2 cellular contexts compared by ENCODE assay signal in the genomic region with DNA sequence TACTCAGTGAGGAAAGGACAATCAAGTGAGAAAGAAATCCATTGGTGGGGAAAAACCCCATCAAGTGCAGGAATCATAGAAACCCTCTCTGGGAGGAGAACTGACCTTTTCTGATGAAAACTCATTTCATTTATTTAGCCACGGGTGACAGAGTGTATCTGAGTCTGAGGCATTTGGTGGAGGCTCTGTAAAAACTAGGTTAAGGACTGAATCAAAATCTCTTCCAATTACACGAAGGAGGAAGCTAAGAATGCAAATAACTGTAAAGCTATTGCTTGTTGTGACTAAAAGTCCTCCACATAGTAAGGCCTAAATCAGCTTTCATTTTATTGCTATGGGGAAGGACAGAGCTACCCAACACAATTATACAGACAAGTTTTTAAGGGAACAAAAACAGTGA.
TF ChIP-seq lines count a peak whose summit lies in the region.

No MANE protein-coding gene starts in this region.

TF ChIP-seq in SK-N-SH, 30 proteins besides CTCF, POLR2A, EP300 and RAD21:
- TF ChIP-seq, protein P1, sequence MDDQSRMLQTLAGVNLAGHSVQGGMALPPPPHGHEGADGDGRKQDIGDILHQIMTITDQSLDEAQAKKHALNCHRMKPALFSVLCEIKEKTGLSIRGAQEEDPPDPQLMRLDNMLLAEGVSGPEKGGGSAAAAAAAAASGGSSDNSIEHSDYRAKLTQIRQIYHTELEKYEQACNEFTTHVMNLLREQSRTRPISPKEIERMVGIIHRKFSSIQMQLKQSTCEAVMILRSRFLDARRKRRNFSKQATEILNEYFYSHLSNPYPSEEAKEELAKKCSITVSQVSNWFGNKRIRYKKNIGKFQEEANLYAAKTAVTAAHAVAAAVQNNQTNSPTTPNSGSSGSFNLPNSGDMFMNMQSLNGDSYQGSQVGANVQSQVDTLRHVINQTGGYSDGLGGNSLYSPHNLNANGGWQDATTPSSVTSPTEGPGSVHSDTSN (IDR thresholded peaks at IDR 0.05): no peak
- TF ChIP-seq GATA2 (CRISPR knock-in tag; IDR thresholded peaks at IDR 0.05) (no peak), TCF12 (IDR thresholded peaks at IDR 0.05) (no peak), FOXM1 (IDR thresholded peaks at IDR 0.05; ENCODE audit: low read depth) (no peak), RFX5 (IDR thresholded peaks at IDR 0.05; ENCODE audit: low read length) (no peak), CHD2 (IDR thresholded peaks at IDR 0.05; ENCODE audit: low read length, partially characterized antibody) (no peak), FOXJ3 (CRISPR knock-in tag; IDR thresholded peaks at IDR 0.05) (no peak), EZH2phosphoT487 (IDR thresholded peaks at IDR 0.05; ENCODE audit: borderline replicate concordance, low read depth) (no peak)
- TF ChIP-seq, protein P2, sequence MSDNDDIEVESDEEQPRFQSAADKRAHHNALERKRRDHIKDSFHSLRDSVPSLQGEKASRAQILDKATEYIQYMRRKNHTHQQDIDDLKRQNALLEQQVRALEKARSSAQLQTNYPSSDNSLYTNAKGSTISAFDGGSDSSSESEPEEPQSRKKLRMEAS (IDR thresholded peaks at IDR 0.05; ENCODE audit: low read depth): no peak
- TF ChIP-seq, protein P3, sequence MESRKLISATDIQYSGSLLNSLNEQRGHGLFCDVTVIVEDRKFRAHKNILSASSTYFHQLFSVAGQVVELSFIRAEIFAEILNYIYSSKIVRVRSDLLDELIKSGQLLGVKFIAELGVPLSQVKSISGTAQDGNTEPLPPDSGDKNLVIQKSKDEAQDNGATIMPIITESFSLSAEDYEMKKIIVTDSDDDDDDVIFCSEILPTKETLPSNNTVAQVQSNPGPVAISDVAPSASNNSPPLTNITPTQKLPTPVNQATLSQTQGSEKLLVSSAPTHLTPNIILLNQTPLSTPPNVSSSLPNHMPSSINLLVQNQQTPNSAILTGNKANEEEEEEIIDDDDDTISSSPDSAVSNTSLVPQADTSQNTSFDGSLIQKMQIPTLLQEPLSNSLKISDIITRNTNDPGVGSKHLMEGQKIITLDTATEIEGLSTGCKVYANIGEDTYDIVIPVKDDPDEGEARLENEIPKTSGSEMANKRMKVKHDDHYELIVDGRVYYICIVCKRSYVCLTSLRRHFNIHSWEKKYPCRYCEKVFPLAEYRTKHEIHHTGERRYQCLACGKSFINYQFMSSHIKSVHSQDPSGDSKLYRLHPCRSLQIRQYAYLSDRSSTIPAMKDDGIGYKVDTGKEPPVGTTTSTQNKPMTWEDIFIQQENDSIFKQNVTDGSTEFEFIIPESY (IDR thresholded peaks at IDR 0.05; ENCODE audit: borderline replicate concordance, low read depth): no peak

TF ChIP-seq in SK-N-SH treated with all-trans-retinoic acid at 6 μM for 48 hours, 23 proteins besides CTCF, POLR2A, EP300 and RAD21:
- TF ChIP-seq ZNF565 (CRISPR knock-in tag; conservative IDR thresholded peaks at IDR 0.05; ENCODE audit: low read depth) (no peak), ISL1 (CRISPR knock-in tag; IDR thresholded peaks at IDR 0.05) (no peak), TCF4 (CRISPR knock-in tag; IDR thresholded peaks at IDR 0.05; ENCODE audit: borderline replicate concordance) (no peak), ARNTL (CRISPR knock-in tag; IDR thresholded peaks at IDR 0.05; ENCODE audit: borderline replicate concordance, low read depth) (no peak), OSR1 (CRISPR knock-in tag; IDR thresholded peaks at IDR 0.05) (no peak), RARB (CRISPR knock-in tag; IDR thresholded peaks at IDR 0.05) (no peak), ZNF70 (CRISPR knock-in tag; IDR thresholded peaks at IDR 0.05) (no peak), ESRRG (CRISPR knock-in tag; IDR thresholded peaks at IDR 0.05) (no peak), ZFP3 (CRISPR knock-in tag; IDR thresholded peaks at IDR 0.05) (no peak), PPARA (CRISPR knock-in tag; IDR thresholded peaks at IDR 0.05; ENCODE audit: borderline replicate concordance) (no peak), GLIS3 (CRISPR knock-in tag; IDR thresholded peaks at IDR 0.05) (no peak), BACH2 (CRISPR knock-in tag; IDR thresholded peaks at IDR 0.05; ENCODE audit: borderline replicate concordance) (no peak)
- TF ChIP-seq, protein P4, sequence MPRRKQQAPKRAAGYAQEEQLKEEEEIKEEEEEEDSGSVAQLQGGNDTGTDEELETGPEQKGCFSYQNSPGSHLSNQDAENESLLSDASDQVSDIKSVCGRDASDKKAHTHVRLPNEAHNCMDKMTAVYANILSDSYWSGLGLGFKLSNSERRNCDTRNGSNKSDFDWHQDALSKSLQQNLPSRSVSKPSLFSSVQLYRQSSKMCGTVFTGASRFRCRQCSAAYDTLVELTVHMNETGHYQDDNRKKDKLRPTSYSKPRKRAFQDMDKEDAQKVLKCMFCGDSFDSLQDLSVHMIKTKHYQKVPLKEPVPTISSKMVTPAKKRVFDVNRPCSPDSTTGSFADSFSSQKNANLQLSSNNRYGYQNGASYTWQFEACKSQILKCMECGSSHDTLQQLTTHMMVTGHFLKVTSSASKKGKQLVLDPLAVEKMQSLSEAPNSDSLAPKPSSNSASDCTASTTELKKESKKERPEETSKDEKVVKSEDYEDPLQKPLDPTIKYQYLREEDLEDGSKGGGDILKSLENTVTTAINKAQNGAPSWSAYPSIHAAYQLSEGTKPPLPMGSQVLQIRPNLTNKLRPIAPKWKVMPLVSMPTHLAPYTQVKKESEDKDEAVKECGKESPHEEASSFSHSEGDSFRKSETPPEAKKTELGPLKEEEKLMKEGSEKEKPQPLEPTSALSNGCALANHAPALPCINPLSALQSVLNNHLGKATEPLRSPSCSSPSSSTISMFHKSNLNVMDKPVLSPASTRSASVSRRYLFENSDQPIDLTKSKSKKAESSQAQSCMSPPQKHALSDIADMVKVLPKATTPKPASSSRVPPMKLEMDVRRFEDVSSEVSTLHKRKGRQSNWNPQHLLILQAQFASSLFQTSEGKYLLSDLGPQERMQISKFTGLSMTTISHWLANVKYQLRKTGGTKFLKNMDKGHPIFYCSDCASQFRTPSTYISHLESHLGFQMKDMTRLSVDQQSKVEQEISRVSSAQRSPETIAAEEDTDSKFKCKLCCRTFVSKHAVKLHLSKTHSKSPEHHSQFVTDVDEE (CRISPR knock-in tag; IDR thresholded peaks at IDR 0.05): no peak
- TF ChIP-seq, protein P5, sequence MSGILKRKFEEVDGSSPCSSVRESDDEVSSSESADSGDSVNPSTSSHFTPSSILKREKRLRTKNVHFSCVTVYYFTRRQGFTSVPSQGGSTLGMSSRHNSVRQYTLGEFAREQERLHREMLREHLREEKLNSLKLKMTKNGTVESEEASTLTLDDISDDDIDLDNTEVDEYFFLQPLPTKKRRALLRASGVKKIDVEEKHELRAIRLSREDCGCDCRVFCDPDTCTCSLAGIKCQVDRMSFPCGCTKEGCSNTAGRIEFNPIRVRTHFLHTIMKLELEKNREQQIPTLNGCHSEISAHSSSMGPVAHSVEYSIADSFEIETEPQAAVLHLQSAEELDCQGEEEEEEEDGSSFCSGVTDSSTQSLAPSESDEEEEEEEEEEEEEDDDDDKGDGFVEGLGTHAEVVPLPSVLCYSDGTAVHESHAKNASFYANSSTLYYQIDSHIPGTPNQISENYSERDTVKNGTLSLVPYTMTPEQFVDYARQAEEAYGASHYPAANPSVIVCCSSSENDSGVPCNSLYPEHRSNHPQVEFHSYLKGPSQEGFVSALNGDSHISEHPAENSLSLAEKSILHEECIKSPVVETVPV (CRISPR knock-in tag; IDR thresholded peaks at IDR 0.05): no peak
- TF ChIP-seq, protein P6, sequence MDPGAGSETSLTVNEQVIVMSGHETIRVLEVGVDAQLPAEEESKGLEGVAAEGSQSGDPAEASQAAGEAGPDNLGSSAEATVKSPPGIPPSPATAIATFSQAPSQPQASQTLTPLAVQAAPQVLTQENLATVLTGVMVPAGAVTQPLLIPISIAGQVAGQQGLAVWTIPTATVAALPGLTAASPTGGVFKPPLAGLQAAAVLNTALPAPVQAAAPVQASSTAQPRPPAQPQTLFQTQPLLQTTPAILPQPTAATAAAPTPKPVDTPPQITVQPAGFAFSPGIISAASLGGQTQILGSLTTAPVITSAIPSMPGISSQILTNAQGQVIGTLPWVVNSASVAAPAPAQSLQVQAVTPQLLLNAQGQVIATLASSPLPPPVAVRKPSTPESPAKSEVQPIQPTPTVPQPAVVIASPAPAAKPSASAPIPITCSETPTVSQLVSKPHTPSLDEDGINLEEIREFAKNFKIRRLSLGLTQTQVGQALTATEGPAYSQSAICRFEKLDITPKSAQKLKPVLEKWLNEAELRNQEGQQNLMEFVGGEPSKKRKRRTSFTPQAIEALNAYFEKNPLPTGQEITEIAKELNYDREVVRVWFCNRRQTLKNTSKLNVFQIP (CRISPR knock-in tag; IDR thresholded peaks at IDR 0.05; ENCODE audit: borderline replicate concordance, low read depth): no peak
- TF ChIP-seq, protein P7, sequence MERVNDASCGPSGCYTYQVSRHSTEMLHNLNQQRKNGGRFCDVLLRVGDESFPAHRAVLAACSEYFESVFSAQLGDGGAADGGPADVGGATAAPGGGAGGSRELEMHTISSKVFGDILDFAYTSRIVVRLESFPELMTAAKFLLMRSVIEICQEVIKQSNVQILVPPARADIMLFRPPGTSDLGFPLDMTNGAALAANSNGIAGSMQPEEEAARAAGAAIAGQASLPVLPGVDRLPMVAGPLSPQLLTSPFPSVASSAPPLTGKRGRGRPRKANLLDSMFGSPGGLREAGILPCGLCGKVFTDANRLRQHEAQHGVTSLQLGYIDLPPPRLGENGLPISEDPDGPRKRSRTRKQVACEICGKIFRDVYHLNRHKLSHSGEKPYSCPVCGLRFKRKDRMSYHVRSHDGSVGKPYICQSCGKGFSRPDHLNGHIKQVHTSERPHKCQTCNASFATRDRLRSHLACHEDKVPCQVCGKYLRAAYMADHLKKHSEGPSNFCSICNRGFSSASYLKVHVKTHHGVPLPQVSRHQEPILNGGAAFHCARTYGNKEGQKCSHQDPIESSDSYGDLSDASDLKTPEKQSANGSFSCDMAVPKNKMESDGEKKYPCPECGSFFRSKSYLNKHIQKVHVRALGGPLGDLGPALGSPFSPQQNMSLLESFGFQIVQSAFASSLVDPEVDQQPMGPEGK (CRISPR knock-in tag; IDR thresholded peaks at IDR 0.05; ENCODE audit: borderline replicate concordance): no peak
TF ChIP-seq in SK-N-SH treated with all-trans-retinoic acid at 6 μM for 48 hours: peak in this region for 0.
